8 cellular contexts compared by ENCODE assay signal in genomic region chr3:177664380-177665103, GRCh38.
DNase-seq lines count a peak whose midpoint lies in the region; ATAC-seq and TF ChIP-seq lines count a peak whose summit lies in the region.
"Not testable (repeated sequence)": the region's sequence is repeated elsewhere in the genome, so short reads cannot be mapped to it uniquely, and the experiment has no call there.

No MANE protein-coding gene starts in this region.

- 97% methylated on average over 5 of the region's 17 CpGs; no CpG with 5 or more reads in 1 of the 2 experiments for WGBS in IMR-90 (ENCODE audit: extremely low coverage in 2 of 2, insufficient read length in 1 of 2), 2 experiments

- H3K23ac ChIP-seq in IMR-90 (ENCODE audit: low read depth, low read length) = not testable (repeated sequence)

- H3K9ac ChIP-seq in IMR-90 (ENCODE audit: low read depth, low read length); colonic mucosa (ENCODE audit: low read depth in 2 of 2, low read length in 2 of 2): not testable (repeated sequence)

- not testable (repeated sequence) for H2BK20ac ChIP-seq in IMR-90 (ENCODE audit: low read depth, low read length)

- not testable (repeated sequence) for H3K4me3 ChIP-seq in IMR-90 (ENCODE audit: insufficient read depth, low read depth, low read length); colonic mucosa; lower lobe of right lung; upper lobe of right lung

- H3K4ac ChIP-seq in IMR-90 (ENCODE audit: low read depth, low read length) = not testable (repeated sequence)

- not testable (repeated sequence) for H2BK15ac ChIP-seq in IMR-90 (ENCODE audit: low read depth, low read length)

- not testable (repeated sequence) for H3K36me3 ChIP-seq in IMR-90 (ENCODE audit: control insufficient read depth, insufficient read depth, low read length); colonic mucosa; lower lobe of right lung; upper lobe of right lung

- not testable (repeated sequence) for H2AK5ac ChIP-seq in IMR-90 (ENCODE audit: low read depth, low read length)

- not testable (repeated sequence) for H3K4me3 Mint-ChIP-seq in activated CD4-positive, alpha-beta T cell treated with anti-CD3 and anti-CD28 coated beads for 36 hours

- H3K4me2 ChIP-seq in IMR-90 (ENCODE audit: low read depth, low read length) = not testable (repeated sequence)

- H4K5ac ChIP-seq in IMR-90 (ENCODE audit: low read depth, low read length) = peak overlapping the region; percentile 90

- in situ Hi-C loops in Caki2 (cut with HindIII; ENCODE audit: low pct_unique_long_range_greater_than_20kb, low sequenced_read_pairs); IMR-90 (cut with MboI; ENCODE audit: low sequenced_read_pairs): not testable (repeated sequence)

- H2AK9ac ChIP-seq in IMR-90 (replicated peaks; ENCODE audit: low read depth, low read length, poor library complexity) = not testable (repeated sequence)

- not testable (repeated sequence) for H2BK5ac ChIP-seq in IMR-90 (ENCODE audit: low read depth, low read length, poor library complexity, severe bottlenecking)

- BruUV-seq in IMR-90 (replicated peaks; lab: Mats Ljungman, UMichigan) = not testable (repeated sequence)

- not testable (repeated sequence) for H3K4me1 Mint-ChIP-seq in activated CD4-positive, alpha-beta T cell treated with anti-CD3 and anti-CD28 coated beads for 36 hours

- not testable (repeated sequence) for H4K8ac ChIP-seq in IMR-90 (ENCODE audit: low read depth in 2 of 2, low read length in 2 of 2)

- H4K20me1 ChIP-seq in IMR-90 (ENCODE audit: insufficient read depth, low read length) = not testable (repeated sequence)

- TF ChIP-seq CTCF in IMR-90 (conservative IDR thresholded peaks at IDR 0.05; ENCODE audit: low read depth, low read length) = not testable (repeated sequence)
- TF ChIP-seq CTCF in colonic mucosa (IDR thresholded peaks at IDR 0.05) = peak; percentile 31
- peak; percentile 19 for TF ChIP-seq CTCF in lower lobe of right lung (IDR thresholded peaks at IDR 0.05)
- peak; percentile 11 for TF ChIP-seq CTCF in upper lobe of right lung (IDR thresholded peaks at IDR 0.05)

- dilution Hi-C loops in IMR-90 (cut with HindIII; ENCODE audit: low sequenced_read_pairs, unreplicated experiment) = not testable (repeated sequence)

- peak overlapping the region; percentile 90; the same call in 1 of the 2 replicates for H3K18ac ChIP-seq in IMR-90 (ENCODE audit: low read depth, low read length)

- not testable (repeated sequence) for TF ChIP-seq RAD21 in IMR-90 (IDR thresholded peaks at IDR 0.05; ENCODE audit: low read length)

- POLR2A ChIA-PET in IMR-90 (lab: Charles Lee; ENCODE audit: unreplicated experiment); activated CD4-positive, alpha-beta T cell treated with anti-CD3 and anti-CD28 coated beads for 36 hours (lab: Charles Lee): not testable (repeated sequence)

- not testable (repeated sequence) for H3K56ac ChIP-seq in IMR-90 (ENCODE audit: extremely low read depth, insufficient read depth, low read length)

- H3K79me1 ChIP-seq in IMR-90 (ENCODE audit: low read depth in 1 of 2, low read length in 2 of 2) = not testable (repeated sequence)

- H3K27ac Mint-ChIP-seq in activated CD4-positive, alpha-beta T cell treated with anti-CD3 and anti-CD28 coated beads for 36 hours = not testable (repeated sequence)

- H3K9me1 ChIP-seq in IMR-90 (ENCODE audit: insufficient read depth, low read length) = not testable (repeated sequence)

- H3K9me3 Mint-ChIP-seq in activated CD4-positive, alpha-beta T cell treated with anti-CD3 and anti-CD28 coated beads for 36 hours (ENCODE audit: low read depth) = not testable (repeated sequence)

- intact Hi-C loops in IMR-90 (cut with micrococcal nuclease); colonic mucosa (cut with DNase I); lower lobe of right lung (cut with DNase I); upper lobe of right lung (cut with DNase I): not testable (repeated sequence)
- intact Hi-C loops in activated CD4-positive, alpha-beta T cell treated with anti-CD3 and anti-CD28 coated beads for 36 hours (cut with DNase I, micrococcal nuclease) = loop anchor here in 1 of 2 experiments (5.0 kb wide), 1 partner anchor 612 kb away; no protein-coding TSS in a partner anchor

- TF ChIP-seq POLR2A in IMR-90 (IDR thresholded peaks at IDR 0.05; ENCODE audit: low read depth, low read length) = not testable (repeated sequence)

- DNase-seq in Caki2 (ENCODE audit: low read depth) = peak; percentile 46
- DNase-seq in IMR-90, colonic mucosa, lower lobe of right lung, upper lobe of right lung: not testable (repeated sequence)
- peak; percentile 25 for DNase-seq in activated CD4-positive, alpha-beta T cell treated with anti-CD3 and anti-CD28 coated beads for 36 hours
- DNase-seq in activated T-cell treated with anti-CD3 and anti-CD28 coated beads for 48 hours (ENCODE audit: low read depth) = peak; percentile 8
- peak; percentile 77 for DNase-seq in activated effector memory CD4-positive, alpha-beta T cell treated with anti-CD3 and anti-CD28 coated beads, Interleukin-2, amount 50 U/mL, for 16 hours

- not testable (repeated sequence) for ATAC-seq in IMR-90 (ENCODE audit: low read depth); activated CD4-positive, alpha-beta T cell treated with anti-CD3 and anti-CD28 coated beads for 36 hours; lower lobe of right lung; upper lobe of right lung

- not testable (repeated sequence) for H3K4me1 ChIP-seq in IMR-90 (ENCODE audit: control insufficient read depth, insufficient read depth, low read length); colonic mucosa; lower lobe of right lung; upper lobe of right lung

- H3K27me3 ChIP-seq in IMR-90 (ENCODE audit: control insufficient read depth, insufficient read depth, low read length); colonic mucosa; lower lobe of right lung (ENCODE audit: low read depth); upper lobe of right lung: not testable (repeated sequence)

- not testable (repeated sequence) for H2BK120ac ChIP-seq in IMR-90 (ENCODE audit: low read depth, low read length)

- not testable (repeated sequence) for H3K9me3 ChIP-seq in IMR-90 (ENCODE audit: control insufficient read depth, insufficient read depth, low read length); colonic mucosa; lower lobe of right lung; upper lobe of right lung

- H3K27ac ChIP-seq in IMR-90 (ENCODE audit: insufficient read depth, low read length) (peak overlapping the region; percentile 83; the same call in 1 of the 2 replicates), lower lobe of right lung (peak overlapping the region; percentile 20)
- not testable (repeated sequence) for H3K27ac ChIP-seq in colonic mucosa, upper lobe of right lung

- CTCF ChIA-PET in IMR-90 (lab: Yijun Ruan, JAX); activated CD4-positive, alpha-beta T cell treated with anti-CD3 and anti-CD28 coated beads for 36 hours (lab: Charles Lee): not testable (repeated sequence)

- H4K91ac ChIP-seq in IMR-90 (ENCODE audit: insufficient read depth, low read depth, low read length) = not testable (repeated sequence)

- H3K27me3 Mint-ChIP-seq in activated CD4-positive, alpha-beta T cell treated with anti-CD3 and anti-CD28 coated beads for 36 hours = not testable (repeated sequence)

- H3K36me3 Mint-ChIP-seq in activated CD4-positive, alpha-beta T cell treated with anti-CD3 and anti-CD28 coated beads for 36 hours (ENCODE audit: low read depth) = not testable (repeated sequence)

- H3K14ac ChIP-seq in IMR-90 (replicated peaks; ENCODE audit: low read depth, low read length) = not testable (repeated sequence)

- not testable (repeated sequence) for H2AFZ ChIP-seq in IMR-90 (replicated peaks; ENCODE audit: low read length, poor library complexity)
